ENCODE assay signal across 1 cellular context in genomic region chr17:36947922-36948716, GRCh38.
TF ChIP-seq lines count a peak whose summit lies in the region.

No MANE protein-coding gene starts in this region.

TF ChIP-seq in WTC11, 78 proteins besides CTCF, POLR2A, EP300 and RAD21 (continued from another document):
- TF ChIP-seq AR (CRISPR knock-in tag; IDR thresholded peaks at IDR 0.05) (no peak), PREB (CRISPR knock-in tag; IDR thresholded peaks at IDR 0.05; ENCODE audit: borderline replicate concordance) (no peak), SMAD4 (CRISPR knock-in tag; IDR thresholded peaks at IDR 0.05) (no peak), ETV6 (CRISPR knock-in tag; IDR thresholded peaks at IDR 0.05) (no peak), ZNF396 (CRISPR knock-in tag; IDR thresholded peaks at IDR 0.05; ENCODE audit: borderline replicate concordance) (no peak), MYBL2 (CRISPR knock-in tag; IDR thresholded peaks at IDR 0.05) (no peak), TCF7 (CRISPR knock-in tag; IDR thresholded peaks at IDR 0.05; ENCODE audit: low read depth) (no peak), ERG (CRISPR knock-in tag; IDR thresholded peaks at IDR 0.05) (no peak), ZNF263 (CRISPR knock-in tag; IDR thresholded peaks at IDR 0.05; ENCODE audit: low read depth) (no peak), E2F1 (CRISPR knock-in tag; IDR thresholded peaks at IDR 0.05) (no peak), ZNF671 (CRISPR knock-in tag; IDR thresholded peaks at IDR 0.05) (no peak)
